In genomic region chr4:41009411-41009810, GRCh38 we compare ENCODE assay signal across 1 cellular context.
TF ChIP-seq lines count a peak whose summit lies in the region.

No MANE protein-coding gene starts in this region.

TF ChIP-seq in SK-N-SH treated with all-trans-retinoic acid at 6 μM for 48 hours, 23 proteins besides CTCF, POLR2A, EP300 and RAD21 (continued from another document):
- no peak for TF ChIP-seq CSRNP3 (CRISPR knock-in tag; IDR thresholded peaks at IDR 0.05)
- no peak for TF ChIP-seq ZNF70 (CRISPR knock-in tag; IDR thresholded peaks at IDR 0.05)
- TF ChIP-seq RARB (CRISPR knock-in tag; IDR thresholded peaks at IDR 0.05): no peak
- no peak for TF ChIP-seq POU6F1 (CRISPR knock-in tag; IDR thresholded peaks at IDR 0.05; ENCODE audit: borderline replicate concordance, low read depth)
- TF ChIP-seq TCF4 (CRISPR knock-in tag; IDR thresholded peaks at IDR 0.05; ENCODE audit: borderline replicate concordance): no peak
- TF ChIP-seq ESRRG (CRISPR knock-in tag; IDR thresholded peaks at IDR 0.05): no peak
- TF ChIP-seq TSHZ2 (CRISPR knock-in tag; IDR thresholded peaks at IDR 0.05): no peak
- TF ChIP-seq SNAI2 (CRISPR knock-in tag; IDR thresholded peaks at IDR 0.05): no peak
